Comparison of ENCODE assay signal across 8 cellular contexts in genomic region chr20:41643504-41643938, GRCh38. TPM values are rescaled to one million over a fixed set of nuclear protein-coding genes. Genes with fewer than 3 reads are reported as not detected.
DNase-seq lines count a peak whose midpoint lies in the region; ATAC-seq and TF ChIP-seq lines count a peak whose summit lies in the region.

No MANE protein-coding gene starts in this region.

- H3K4me3 ChIP-seq in left lung (no peak overlapping the region), esophagus muscularis mucosa (no peak overlapping the region)

- H3K4me1 ChIP-seq in left lung: no peaks in the 10 kb centered on the region
- H3K4me1 ChIP-seq in esophagus muscularis mucosa: no peaks in the 10 kb centered on the region

- TF ChIP-seq CTCF in left lung (IDR thresholded peaks at IDR 0.05) (no peak), esophagus muscularis mucosa (IDR thresholded peaks at IDR 0.05) (no peak)

- no peak for TF ChIP-seq POLR2A in esophagus muscularis mucosa (IDR thresholded peaks at IDR 0.05; ENCODE audit: low read depth)

- H3K27ac ChIP-seq in left lung (no peak overlapping the region), esophagus muscularis mucosa (replicated peaks in 1 of 4) (no peak overlapping the region)

- DNase-seq in COLO668 (lab: John Stamatoyannopoulos, UW; ENCODE audit: unreplicated experiment) (peak; percentile 75), NCI-H1105 treated with DMSO at 0.1 percent for 48 hours (lab: John Stamatoyannopoulos, UW) (peak; percentile 71), amniotic epithelial cell (ENCODE audit: low read depth) (peak; percentile 88), left lung (peak in 1 of 2 donors; percentile 60), medulla oblongata (ENCODE audit: extremely low spot score) (no peak), esophagus muscularis mucosa (ENCODE audit: extremely low spot score) (no peak)

- TF ChIP-seq EP300 in esophagus muscularis mucosa (IDR thresholded peaks at IDR 0.05): no peak

- H3K36me3 ChIP-seq in left lung (no peaks in the 10 kb centered on the region), esophagus muscularis mucosa (no peaks in the 10 kb centered on the region)

- ATAC-seq in left lung (peak; percentile 93), HG03457 (IDR thresholded peaks at IDR 0.05; ENCODE audit: unreplicated experiment) (no peak), GM21528 (IDR thresholded peaks at IDR 0.05; ENCODE audit: low FRiP score, unreplicated experiment) (no peak)

- WGBS in esophagus muscularis mucosa: 36% methylated on average over 3 of the region's 3 CpGs

- H3K27me3 ChIP-seq in left lung: peaks cover 0 to 7% of the 10 kb centered on the region in 2 donors
- no peaks in the 10 kb centered on the region for H3K27me3 ChIP-seq in esophagus muscularis mucosa

- intact Hi-C loops in left lung (cut with DNase I) (no loop called here), esophagus muscularis mucosa (cut with DNase I) (no loop called here)

- H3K9me3 ChIP-seq in left lung (no peaks in the 10 kb centered on the region), esophagus muscularis mucosa (no peaks in the 10 kb centered on the region)

RNA-seq across cellular contexts. Expression of gene CHD6, which starts 25.3 kb away (rescaled TPM):
- total RNA-seq in left lung: 10 to 100 TPM; 27.7 to 34.8 TPM
- total RNA-seq in esophagus muscularis mucosa: 10 to 100 TPM; 32.5 to 37.7 (median 35.0) TPM

Comparison
In these comparisons a context has a peak if more than half of its experiments do, and no peak if none do; other contexts are left out.
1. DNase-seq: peak in COLO668 (single experiment), NCI-H1105 treated with DMSO at 0.1 percent for 48 hours (single experiment) and amniotic epithelial cell (single experiment); none in medulla oblongata (single experiment) and esophagus muscularis mucosa (single experiment).